ENCODE assay signal across 8 cellular contexts in genomic region chr15:32536507-32537172, GRCh38. TPM values are rescaled to one million over a fixed set of nuclear protein-coding genes. Genes with fewer than 3 reads are reported as not detected.
DNase-seq lines count a peak whose midpoint lies in the region; ATAC-seq and TF ChIP-seq lines count a peak whose summit lies in the region.
"Not testable (repeated sequence)": the region's sequence is repeated elsewhere in the genome, so short reads cannot be mapped to it uniquely, and the experiment has no call there.

No MANE protein-coding gene starts in this region.

- DNase-seq in GM12864 (ENCODE audit: low read depth); HCT116 (ENCODE audit: low read depth, low spot score); prostate gland (ENCODE audit: low spot score): not testable (repeated sequence)
- peak; percentile 5 to 17 for DNase-seq in activated CD4-positive, alpha-beta T cell treated with anti-CD3 and anti-CD28 coated beads, Interleukin-2, amount 50 U/mL, for 24 hours (ENCODE audit: low read depth in 1 of 2, low spot score in 1 of 2)
- peak in 1 of 2 donors; percentile 14 for DNase-seq in cardiac fibroblast (ENCODE audit: low read depth in 2 of 2)

- H3K79me2 ChIP-seq in HCT116 (ENCODE audit: insufficient read depth, low read length): not testable (repeated sequence)

- not testable (repeated sequence) for H2AFZ ChIP-seq in HCT116 (ENCODE audit: low read depth, low read length, poor library complexity, severe bottlenecking)

- intact Hi-C loops in HCT116 (cut with micrococcal nuclease); prostate gland (cut with DNase I): not testable (repeated sequence)

- H4K20me1 ChIP-seq in HCT116 (ENCODE audit: insufficient read depth): not testable (repeated sequence)

- TSS peak; percentile 64 for BruUV-seq in HCT116 (replicated peaks; lab: Mats Ljungman, UMichigan)

- not testable (repeated sequence) for H3K36me3 ChIP-seq in HCT116 (ENCODE audit: control insufficient read depth in 1 of 2, insufficient read depth in 2 of 2, low read length in 2 of 2); HUES6 (ENCODE audit: control insufficient read depth, insufficient read depth, low read length); iPS-18a (ENCODE audit: control insufficient read depth, low read depth, low read length); prostate gland; stomach smooth muscle (ENCODE audit: control insufficient read depth in 2 of 2, insufficient read depth in 2 of 2, low read length in 2 of 2)

- POLR2A ChIA-PET in HCT116 (lab: Charles Lee): not testable (repeated sequence)

- H3K4me3 ChIP-seq in GM12864 (ENCODE audit: low read depth, low read length) (peak overlapping the region; percentile 36), HCT116 (replicated peaks in 1 of 2; ENCODE audit: low read depth in 1 of 2, low read length in 2 of 2) (peak overlapping the region; percentile 39 to 48), HUES6 (ENCODE audit: low read depth, low read length) (peak overlapping the region; percentile 61), cardiac fibroblast (replicated peaks in 1 of 2; ENCODE audit: low read depth in 2 of 2, low read length in 2 of 2) (peak overlapping the region; percentile 32 to 51), iPS-18a (ENCODE audit: low read length) (peak overlapping the region; percentile 45), prostate gland (peak overlapping the region; percentile 37 to 47), stomach smooth muscle (ENCODE audit: low read length in 2 of 2) (peak overlapping the region; percentile 35 to 64)

- 0 out of 2 replicates have a peak overlapping the region, but pooled peaks have one; percentile 35 for H3K9ac ChIP-seq in HCT116 (ENCODE audit: low read length)
- not testable (repeated sequence) for H3K9ac ChIP-seq in HUES6 (ENCODE audit: low read length); iPS-18a (ENCODE audit: low read length); stomach smooth muscle (ENCODE audit: low read length in 2 of 2)

- CTCF ChIA-PET in HCT116 (lab: Charles Lee): not testable (repeated sequence)

- not testable (repeated sequence) for TF ChIP-seq CTCF in GM12864 (IDR thresholded peaks at IDR 0.05; ENCODE audit: low read depth, low read length, missing control alignments); HCT116 (IDR thresholded peaks at IDR 0.05 in 2 of 3, conservative IDR thresholded peaks at IDR 0.05 in 1 of 3; ENCODE audit: borderline replicate concordance in 1 of 3, insufficient read depth in 1 of 3, low read depth in 2 of 3, low read length in 2 of 3); cardiac fibroblast (IDR thresholded peaks at IDR 0.05; ENCODE audit: low read depth, low read length); prostate gland (IDR thresholded peaks at IDR 0.05)

- H3K9me2 ChIP-seq in HCT116 (ENCODE audit: insufficient read depth): not testable (repeated sequence)

- WGBS in prostate gland: 0% methylated on average over 1 of the region's 61 CpGs

- H3K4me1 ChIP-seq in HCT116 (ENCODE audit: control insufficient read depth in 1 of 2, insufficient read depth in 2 of 2, low read length in 2 of 2); HUES6 (ENCODE audit: control insufficient read depth, insufficient read depth, low read length); iPS-18a (ENCODE audit: control insufficient read depth, low read depth, low read length); prostate gland (replicated peaks); stomach smooth muscle (ENCODE audit: control insufficient read depth, insufficient read depth, low read length): not testable (repeated sequence)

- RAD21 ChIA-PET in HCT116 (lab: Charles Lee; ENCODE audit: low non-redundant PET in 1 of 2, low total read pairs in 2 of 2, uncharacterized antibody in 2 of 2, unreplicated experiment in 2 of 2): not testable (repeated sequence)

- not testable (repeated sequence) for H3K9me3 ChIP-seq in HCT116 (ENCODE audit: control insufficient read depth in 1 of 2, insufficient read depth in 1 of 2, low read depth in 1 of 2, low read length in 2 of 2); HUES6 (ENCODE audit: control insufficient read depth, insufficient read depth, low read depth, low read length); iPS-18a (ENCODE audit: control insufficient read depth, low read depth, low read length); prostate gland; stomach smooth muscle (ENCODE audit: control insufficient read depth in 2 of 2, low read length in 2 of 2)

- not testable (repeated sequence) for H3K27ac ChIP-seq in HCT116 (ENCODE audit: low read depth, low read length); HUES6 (ENCODE audit: low read depth, low read length); iPS-18a (ENCODE audit: low read length); stomach smooth muscle (ENCODE audit: low read length)
- peak overlapping the region; percentile 64 to 77 for H3K27ac ChIP-seq in prostate gland

- not testable (repeated sequence) for TF ChIP-seq RAD21 in HCT116 (IDR thresholded peaks at IDR 0.05; ENCODE audit: low read depth)

- peak; percentile 95 for ATAC-seq in HCT116

- not testable (repeated sequence) for H3K27me3 ChIP-seq in HCT116 (ENCODE audit: insufficient read depth, low read length); HUES6 (ENCODE audit: control insufficient read depth, insufficient read depth, low read length); iPS-18a (ENCODE audit: control insufficient read depth, insufficient read depth, low read length); prostate gland (replicated peaks; ENCODE audit: insufficient read depth); stomach smooth muscle (ENCODE audit: control insufficient read depth in 1 of 2, insufficient read depth in 2 of 2, low read length in 2 of 2)

- TF ChIP-seq POLR2A in HCT116 (IDR thresholded peaks at IDR 0.05; ENCODE audit: borderline replicate concordance, extremely low read depth, insufficient read depth, insufficient read length); prostate gland (IDR thresholded peaks at IDR 0.05): not testable (repeated sequence)

- H3K4me2 ChIP-seq in HCT116 (ENCODE audit: low read length): peak overlapping the region; percentile 47

RNA-seq across cellular contexts. Expression of gene GOLGA8N, which starts 56.6 kb away (rescaled TPM):
- total RNA-seq in HCT116 (2021; ENCODE audit: unreplicated experiment): 2.4 TPM
- polyA plus RNA-seq in HCT116 (2012): 1.7 and 2.3 TPM in 2 replicates
- 1 to 10 TPM; 3.9 to 10.0 TPM for total RNA-seq in prostate gland
